27 cellular contexts compared by ENCODE assay signal in genomic region chr7:149457766-149458165, GRCh38. TPM values are rescaled to one million over a fixed set of nuclear protein-coding genes. Genes with fewer than 3 reads are reported as not detected.
DNase-seq lines count a peak whose midpoint lies in the region; ATAC-seq and TF ChIP-seq lines count a peak whose summit lies in the region.
"Had no signal": no experiment of that assay in that cellular context is flagged by ENCODE, and none has a peak within 500 bp of the region (broad histone marks: within the 10 kb centered on the region; RNA-seq: fewer than 3 reads in every experiment).

No MANE protein-coding gene starts in this region.

- peak overlapping the region; percentile 54 for H3K27ac Mint-ChIP-seq in CD4-positive, alpha-beta T cell
- peak overlapping the region; percentile 61 for H3K27ac Mint-ChIP-seq in activated T-helper 17 cell treated with anti-CD3 and anti-CD28 coated beads, Interleukin-2, amount 50 U/mL, for 72 hours
- peak overlapping the region in 1 of 6 donors; percentile 26 for H3K27ac Mint-ChIP-seq in naive B cell
- H3K27ac Mint-ChIP-seq: activated CD8-positive, alpha-beta memory T cell treated with anti-CD3 and anti-CD28 coated beads, Interleukin-2, amount 10 ng/mL, durations not matched to agents 7 days and 5 days; activated naive CD8-positive, alpha-beta T cell treated with anti-CD3 and anti-CD28 coated beads, Interleukin-2, amount 10 ng/mL, durations not matched to agents 7 days and 5 days; CD14-positive monocyte; stimulated activated memory B cell treated with anti-CD40 and anti-IgM and Interleukin-4, amounts not matched to agents 10 μg/mL and 1 μg/mL and 100 μg/mL, for 72 hours had no signal

- POLR2A ChIA-PET in CD4-positive, alpha-beta T cell (lab: Charles Lee), result interaction anchor here (1.2 kb wide), 2 partner anchors 12 to 197 kb away, joined by 3 to 4 read pairs; no protein-coding TSS in a partner anchor

- peaks cover 60% of the 10 kb centered on the region for H4K20me1 ChIP-seq in BLaER1

- peaks cover 33% of the 10 kb centered on the region for H3K4me1 Mint-ChIP-seq in CD4-positive, alpha-beta T cell (ENCODE audit: low read depth)
- peaks cover 12% of the 10 kb centered on the region for H3K4me1 Mint-ChIP-seq in activated T-helper 17 cell treated with anti-CD3 and anti-CD28 coated beads, Interleukin-2, amount 50 U/mL, for 72 hours
- peaks cover 28 to 31% (median 30%) of the 10 kb centered on the region in 3 donors for H3K4me1 Mint-ChIP-seq in naive B cell

- no peak for TF ChIP-seq CTCF in CD4-positive, alpha-beta T cell (IDR thresholded peaks at IDR 0.05)

- peaks cover 28% of the 10 kb centered on the region for H3K4me1 ChIP-seq in BLaER1

- H3K4me3 Mint-ChIP-seq in CD4-positive, alpha-beta T cell, result peak overlapping the region; percentile 90
- peak overlapping the region; percentile 73 for H3K4me3 Mint-ChIP-seq in activated T-helper 17 cell treated with anti-CD3 and anti-CD28 coated beads, Interleukin-2, amount 50 U/mL, for 72 hours
- H3K4me3 Mint-ChIP-seq in naive B cell, result peak overlapping the region in 5 of 8 donors; percentile 62 to 94 (median 72)
- H3K4me3 Mint-ChIP-seq: CD14-positive monocyte had no signal

- intact Hi-C loops in CD4-positive, alpha-beta T cell (cut with DNase I, micrococcal nuclease), result no loop called here

- ATAC-seq in CD4-positive, alpha-beta T cell (ENCODE audit: poor library complexity), result no peak
- ATAC-seq in activated T-helper 17 cell treated with anti-CD3 and anti-CD28 coated beads, Interleukin-2, amount 50 U/mL, for 72 hours (replicated peaks), result no peak
- no peak for ATAC-seq in naive B cell (ENCODE audit: low read depth in 2 of 2)
- ATAC-seq: activated CD8-positive, alpha-beta memory T cell treated with anti-CD3 and anti-CD28 coated beads, Interleukin-2, amount 10 ng/mL, durations not matched to agents 7 days and 5 days; heart left ventricle; lower lobe of right lung; pancreas; stimulated activated memory B cell treated with anti-CD40 and anti-IgM and Interleukin-4, amounts not matched to agents 10 μg/mL and 1 μg/mL and 100 μg/mL, for 72 hours had no signal

- CTCF ChIA-PET in CD4-positive, alpha-beta T cell (lab: Charles Lee), result no interaction called here

- H3K9ac ChIP-seq in BLaER1, result no peak overlapping the region

- H3K27me3 ChIP-seq in BLaER1, result no peaks in the 10 kb centered on the region
- no peaks in the 10 kb centered on the region for H3K27me3 ChIP-seq in CD4-positive, alpha-beta T cell (ENCODE audit: control insufficient read depth, insufficient read depth, low read length)
- H3K27me3 ChIP-seq: pancreas, right atrium auricular region, testis, vagina had no signal

- H3K4me3 ChIP-seq in BLaER1, result no peak overlapping the region
- H3K4me3 ChIP-seq: lower lobe of right lung, pancreas, right atrium auricular region, testis, vagina had no signal

- no peaks in the 10 kb centered on the region for H3K9me3 ChIP-seq in BLaER1
- no peaks in the 10 kb centered on the region for H3K9me3 ChIP-seq in CD4-positive, alpha-beta T cell (ENCODE audit: control insufficient read depth, low read length)
- H3K9me3 ChIP-seq: heart left ventricle, lower lobe of right lung, pancreas, right atrium auricular region, testis, vagina had no signal

- DNase-seq in CD4-positive, alpha-beta T cell, result no peak
- DNase-seq in naive B cell, result no peak
- DNase-seq in stimulated activated CD4-positive, alpha-beta T cell treated with anti-CD3 and anti-CD28 coated beads, Interleukin-1b, Interleukin-23, amount 100 ng/mL, for 48 hours, result no peak
- no peak for DNase-seq in COLO668 (lab: John Stamatoyannopoulos, UW; ENCODE audit: unreplicated experiment)
- no peak for DNase-seq in middle frontal gyrus (ENCODE audit: extremely low spot score, low spot score)
- DNase-seq: activated CD4-positive, alpha-beta T cell treated with anti-CD3 and anti-CD28 coated beads, Interleukin-2, amount 50 U/mL, for 1 hour; activated CD8-positive, alpha-beta memory T cell treated with anti-CD3 and anti-CD28 coated beads, Interleukin-2, amount 10 ng/mL, durations not matched to agents 7 days and 5 days; activated naive CD8-positive, alpha-beta T cell treated with anti-CD3 and anti-CD28 coated beads, Interleukin-2, amount 10 ng/mL, durations not matched to agents 7 days and 5 days; DMS153; effector CD4-positive, alpha-beta T cell; erythroblast; foreskin fibroblast; GOT3; heart left ventricle; KG1; kidney glomerular epithelial cell; lower lobe of right lung; NCI-H146; pancreas; stimulated activated CD4-positive, alpha-beta T cell treated with anti-CD3 and anti-CD28 coated beads, Interleukin-2, amount 100 ng/mL, for 48 hours; testis had no signal

- H3K4me2 ChIP-seq in BLaER1, result peak overlapping the region; percentile 95; the same call in 1 of the 2 replicates

- H3K36me3 Mint-ChIP-seq in CD4-positive, alpha-beta T cell (ENCODE audit: low read depth), result peaks cover 47% of the 10 kb centered on the region
- H3K36me3 Mint-ChIP-seq in activated T-helper 17 cell treated with anti-CD3 and anti-CD28 coated beads, Interleukin-2, amount 50 U/mL, for 72 hours (ENCODE audit: low read depth), result peaks cover 39% of the 10 kb centered on the region
- peaks cover 6 to 18% of the 10 kb centered on the region in 2 donors for H3K36me3 Mint-ChIP-seq in naive B cell

- H3K27ac ChIP-seq in BLaER1, result no peak overlapping the region
- H3K27ac ChIP-seq in CD4-positive, alpha-beta T cell (ENCODE audit: low read depth, low read length), result no peak overlapping the region
- H3K27ac ChIP-seq: heart left ventricle, lower lobe of right lung, pancreas, right atrium auricular region, testis, vagina had no signal

- no peaks in the 10 kb centered on the region for H3K27me3 Mint-ChIP-seq in CD4-positive, alpha-beta T cell
- no peaks in the 10 kb centered on the region for H3K27me3 Mint-ChIP-seq in activated T-helper 17 cell treated with anti-CD3 and anti-CD28 coated beads, Interleukin-2, amount 50 U/mL, for 72 hours
- peaks cover 0 to 9% (median 6%) of the 10 kb centered on the region in 3 donors for H3K27me3 Mint-ChIP-seq in naive B cell
- H3K27me3 Mint-ChIP-seq: activated naive CD8-positive, alpha-beta T cell treated with anti-CD3 and anti-CD28 coated beads, Interleukin-2, amount 10 ng/mL, durations not matched to agents 7 days and 5 days; stimulated activated memory B cell treated with anti-CD40 and anti-IgM and Interleukin-4, amounts not matched to agents 10 μg/mL and 1 μg/mL and 100 μg/mL, for 72 hours had no signal

- no peaks in the 10 kb centered on the region for H3K9me3 Mint-ChIP-seq in CD4-positive, alpha-beta T cell
- no peaks in the 10 kb centered on the region for H3K9me3 Mint-ChIP-seq in activated T-helper 17 cell treated with anti-CD3 and anti-CD28 coated beads, Interleukin-2, amount 50 U/mL, for 72 hours
- no peaks in the 10 kb centered on the region for H3K9me3 Mint-ChIP-seq in naive B cell
- H3K9me3 Mint-ChIP-seq: activated naive CD8-positive, alpha-beta T cell treated with anti-CD3 and anti-CD28 coated beads, Interleukin-2, amount 10 ng/mL, durations not matched to agents 7 days and 5 days; stimulated activated memory B cell treated with anti-CD40 and anti-IgM and Interleukin-4, amounts not matched to agents 10 μg/mL and 1 μg/mL and 100 μg/mL, for 72 hours had no signal

- peaks cover 47% of the 10 kb centered on the region for H3K36me3 ChIP-seq in BLaER1

RNA-seq across cellular contexts. Expression of gene ZNF777, which starts 3.1 kb away (rescaled TPM):
- 10 to 100 TPM; 14.5 to 14.8 TPM for total RNA-seq in CD4-positive, alpha-beta T cell
- 1 to 10 TPM; 5.8 to 9.6 TPM for total RNA-seq in activated T-helper 17 cell treated with anti-CD3 and anti-CD28 coated beads, Interleukin-2, amount 50 U/mL, for 72 hours
- 1 to 10 TPM in 5 of 6 donors, under 1 TPM in 1; 0.28 to 2.4 (median 1.3) TPM for polyA plus RNA-seq in naive B cell (ENCODE audit: low read depth in 6 of 6)

RNA-seq across cellular contexts. Expression of gene ZNF746, which starts 39.8 kb away (rescaled TPM):
- total RNA-seq in CD4-positive, alpha-beta T cell, result 10 to 100 TPM; 28.4 to 30.3 TPM
- 10 to 100 TPM; 12.0 to 15.5 TPM for total RNA-seq in activated T-helper 17 cell treated with anti-CD3 and anti-CD28 coated beads, Interleukin-2, amount 50 U/mL, for 72 hours
- polyA plus RNA-seq in naive B cell (ENCODE audit: low read depth in 6 of 6), result 10 to 100 TPM in 3 of 6 donors, 1 to 10 TPM in 2, under 1 TPM in 1; 0.20 to 13.1 (median 9.6) TPM
